ENCODE assay signal across 9 cellular contexts in genomic region chr3:125141596-125142417, GRCh38.
DNase-seq lines count a peak whose midpoint lies in the region; ATAC-seq and TF ChIP-seq lines count a peak whose summit lies in the region.
"Had no signal": no experiment of that assay in that cellular context is flagged by ENCODE, and none has a peak within 500 bp of the region (broad histone marks: within the 10 kb centered on the region; RNA-seq: fewer than 3 reads in every experiment).

No MANE protein-coding gene starts in this region.

- H3K27ac ChIP-seq in Panc1 (ENCODE audit: low read length) = 0 out of 2 replicates have a peak overlapping the region, but pooled peaks have one; percentile 60
- H3K27ac ChIP-seq: epithelial cell of prostate had no signal

- H3K27me3 Mint-ChIP-seq in activated naive CD8-positive, alpha-beta T cell treated with anti-CD3 and anti-CD28 coated beads, Interleukin-2, amount 10 ng/mL, durations not matched to agents 7 days and 5 days = peaks cover 3% of the 10 kb centered on the region

- no peaks in the 10 kb centered on the region for H3K36me3 Mint-ChIP-seq in activated naive CD8-positive, alpha-beta T cell treated with anti-CD3 and anti-CD28 coated beads, Interleukin-2, amount 10 ng/mL, durations not matched to agents 7 days and 5 days

- no peaks in the 10 kb centered on the region for H3K9me3 Mint-ChIP-seq in activated naive CD8-positive, alpha-beta T cell treated with anti-CD3 and anti-CD28 coated beads, Interleukin-2, amount 10 ng/mL, durations not matched to agents 7 days and 5 days

- no peak overlapping the region for H3K4me3 ChIP-seq in Panc1 (ENCODE audit: low read depth in 2 of 2, low read length in 2 of 2)
- H3K4me3 ChIP-seq in iPS-15b (ENCODE audit: low read depth, low read length) = peak overlapping the region; percentile 56

- peak overlapping the region; percentile 99 for H3K27ac Mint-ChIP-seq in activated naive CD8-positive, alpha-beta T cell treated with anti-CD3 and anti-CD28 coated beads, Interleukin-2, amount 10 ng/mL, durations not matched to agents 7 days and 5 days

- H3K9me3 ChIP-seq in Panc1 (ENCODE audit: control insufficient read depth, insufficient read depth, low read depth, low read length) (no peaks in the 10 kb centered on the region), iPS-15b (ENCODE audit: control insufficient read depth, insufficient read depth, low read length) (no peaks in the 10 kb centered on the region)

- in situ Hi-C loops in Panc1 (cut with HindIII; ENCODE audit: low pct_unique_long_range_greater_than_20kb, low sequenced_read_pairs) = no loop called here

- ATAC-seq in GM18508 (IDR thresholded peaks at IDR 0.05; ENCODE audit: insufficient read depth, unreplicated experiment) (peak; percentile 53), HG02840 (IDR thresholded peaks at IDR 0.05; ENCODE audit: low FRiP score, unreplicated experiment) (peak; percentile 53), Panc1 (no peak)
- peak; percentile 91 for ATAC-seq in activated naive CD8-positive, alpha-beta T cell treated with anti-CD3 and anti-CD28 coated beads, Interleukin-2, amount 10 ng/mL, durations not matched to agents 7 days and 5 days (ENCODE audit: low read depth)

- H3K4me3 Mint-ChIP-seq in activated naive CD8-positive, alpha-beta T cell treated with anti-CD3 and anti-CD28 coated beads, Interleukin-2, amount 10 ng/mL, durations not matched to agents 7 days and 5 days = peak overlapping the region; percentile 88

- DNase-seq in Panc1 (ENCODE audit: low read depth, low spot score) = no peak
- DNase-seq in activated naive CD8-positive, alpha-beta T cell treated with anti-CD3 and anti-CD28 coated beads, Interleukin-2, amount 10 ng/mL, durations not matched to agents 7 days and 5 days = peak; percentile 89
- DNase-seq in stimulated activated CD4-positive, alpha-beta T cell treated with anti-CD3 and anti-CD28 coated beads, Interleukin-12 subunit alpha, Interleukin-12 subunit beta, amount 100 ng/mL, for 4 hours = peak; percentile 55
- DNase-seq in SKM-1 treated with dmso at 0.1 percent for 144 hours (lab: John Stamatoyannopoulos, UW; ENCODE audit: unreplicated experiment) = no peak
- no peak for DNase-seq in A172 (ENCODE audit: low spot score)

- H3K9ac ChIP-seq in iPS-15b (ENCODE audit: low read depth, low read length) = no peak overlapping the region

- POLR2A ChIA-PET in Panc1 (lab: Charles Lee) = no interaction called here
- POLR2A ChIA-PET in activated naive CD8-positive, alpha-beta T cell treated with anti-CD3 and anti-CD28 coated beads, Interleukin-2, amount 10 ng/mL, durations not matched to agents 7 days and 5 days (lab: Charles Lee) = interaction anchor here (0.6 to 3.7 kb wide), 8 partner anchors 9 to 123 kb away, joined by 4 to 31 read pairs (median 7); no protein-coding TSS in a partner anchor

- H3K27me3 ChIP-seq in Panc1 (ENCODE audit: control insufficient read depth, insufficient read depth, low read length) (no peaks in the 10 kb centered on the region), iPS-15b (ENCODE audit: control insufficient read depth, insufficient read depth, low read length) (peaks cover 14% of the 10 kb centered on the region)

- no peak for TF ChIP-seq CTCF in Panc1 (IDR thresholded peaks at IDR 0.05)

- CTCF ChIA-PET in Panc1 (lab: Charles Lee) = no interaction called here

- H3K4me1 ChIP-seq in Panc1 (ENCODE audit: control insufficient read depth, insufficient read depth, low read length) = peaks cover 9% of the 10 kb centered on the region
- peaks cover 15% of the 10 kb centered on the region for H3K4me1 ChIP-seq in iPS-15b (ENCODE audit: control insufficient read depth, insufficient read depth, low read length)

- intact Hi-C loops in Panc1 (cut with micrococcal nuclease; ENCODE audit: unreplicated experiment) = no loop called here

- H3K36me3 ChIP-seq in Panc1 (ENCODE audit: control insufficient read depth, insufficient read depth, low read length) (no peaks in the 10 kb centered on the region), iPS-15b (ENCODE audit: control insufficient read depth, insufficient read depth, low read length) (no peaks in the 10 kb centered on the region)

- no TSS peak for BruUV-seq in Panc1 (replicated peaks; lab: Mats Ljungman, UMichigan)

- peaks cover 47% of the 10 kb centered on the region for H3K4me1 Mint-ChIP-seq in activated naive CD8-positive, alpha-beta T cell treated with anti-CD3 and anti-CD28 coated beads, Interleukin-2, amount 10 ng/mL, durations not matched to agents 7 days and 5 days

Comparison
In these comparisons a context has a peak if more than half of its experiments do, and no peak if none do; other contexts are left out.
1. DNase-seq: peak in activated naive CD8-positive, alpha-beta T cell treated with anti-CD3 and anti-CD28 coated beads, Interleukin-2, amount 10 ng/mL, durations not matched to agents 7 days and 5 days (single experiment) and stimulated activated CD4-positive, alpha-beta T cell treated with anti-CD3 and anti-CD28 coated beads, Interleukin-12 subunit alpha, Interleukin-12 subunit beta, amount 100 ng/mL, for 4 hours (single experiment); none in Panc1 (single experiment), SKM-1 treated with dmso at 0.1 percent for 144 hours (single experiment) and A172 (single experiment).